ENCODE assay signal across 8 cellular contexts in the genomic region with DNA sequence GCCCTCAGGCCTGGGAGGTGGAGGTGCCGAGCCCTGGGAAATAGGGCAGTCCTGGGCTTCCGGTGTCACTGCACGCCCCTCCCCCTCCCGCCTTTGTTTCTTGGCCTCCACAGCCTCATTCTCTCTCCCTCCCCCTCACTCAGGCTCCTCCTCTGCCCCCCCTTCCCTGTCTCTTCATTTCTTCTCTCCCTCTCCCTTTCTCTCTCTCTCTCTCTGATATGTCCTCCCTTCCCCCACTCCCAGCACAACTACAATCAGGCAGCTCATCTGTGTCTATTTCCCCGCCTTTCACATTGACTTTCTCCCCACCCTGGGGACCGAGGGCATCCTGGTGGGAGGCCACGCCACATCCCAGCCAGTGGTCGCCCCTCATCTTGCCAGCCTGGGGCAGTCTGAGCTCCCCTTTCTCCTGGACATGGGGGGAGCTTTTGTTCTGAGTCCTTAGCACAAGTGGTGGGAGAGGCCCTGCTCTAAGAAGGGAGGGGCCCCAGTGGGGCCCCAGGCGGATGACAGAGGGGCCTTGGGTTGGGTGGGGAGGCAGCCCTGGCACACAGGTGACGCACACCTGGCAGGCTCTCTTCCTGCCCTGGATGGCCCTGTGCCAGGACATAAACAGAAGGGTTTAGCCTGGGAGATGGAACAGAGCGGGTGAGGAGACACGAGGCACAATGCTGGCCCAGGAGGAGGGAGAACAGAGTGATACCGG. TPM values are rescaled to one million over a fixed set of nuclear protein-coding genes. Genes with fewer than 3 reads are reported as not detected.
DNase-seq lines count a peak whose midpoint lies in the region; ATAC-seq and TF ChIP-seq lines count a peak whose summit lies in the region.

No MANE protein-coding gene starts in this region.

- H3K23ac ChIP-seq in neuronal stem cell (ENCODE audit: low read depth, low read length, poor library complexity), result no peak overlapping the region

- WGBS in neuronal stem cell (ENCODE audit: extremely low coverage in 2 of 2, insufficient read length in 2 of 2, insufficient replicate concordance in 1 of 2), 2 donors, result no CpG with 5 or more reads among the region's 13 CpGs

- H3K4ac ChIP-seq in neuronal stem cell (ENCODE audit: low read length), result peak overlapping the region; percentile 81

- H3K4me3 ChIP-seq in A673 (ENCODE audit: low read depth, low read length, poor library complexity, severe bottlenecking) (no peak overlapping the region), neuronal stem cell (ENCODE audit: low read length in 2 of 2) (no peak overlapping the region)

- TF ChIP-seq CTCF in A673 (conservative IDR thresholded peaks at IDR 0.05; ENCODE audit: low read depth, low read length), result no peak

- intact Hi-C loops in A673 (cut with micrococcal nuclease; ENCODE audit: unreplicated experiment), result no loop called here

- peak overlapping the region; percentile 68 for H2AFZ ChIP-seq in neuronal stem cell (ENCODE audit: low read length)

- peak overlapping the region; percentile 11 for H2BK15ac ChIP-seq in neuronal stem cell (ENCODE audit: low read length)

- no peak overlapping the region for H3K27ac ChIP-seq in A673 (ENCODE audit: low read depth, low read length, poor library complexity, severe bottlenecking)
- peak overlapping the region; percentile 81 for H3K27ac ChIP-seq in epithelial cell of prostate
- peak overlapping the region; percentile 62 for H3K27ac ChIP-seq in neuronal stem cell (replicated peaks; ENCODE audit: low read length)

- H3K79me1 ChIP-seq in neuronal stem cell (ENCODE audit: low read depth, low read length), result peaks cover 22% of the 10 kb centered on the region

- peak overlapping the region; percentile 99 for H2AK5ac ChIP-seq in neuronal stem cell (ENCODE audit: low read depth, low read length)

- DNase-seq in A673 (ENCODE audit: low spot score) (peak; percentile 29), NCI-H1436 treated with DMSO at 0.1 percent for 48 hours (lab: John Stamatoyannopoulos, UW) (peak; percentile 46), epithelial cell of prostate (ENCODE audit: low read depth, low spot score) (peak; percentile 45), neuronal stem cell (ENCODE audit: low spot score) (peak; percentile 52), NAMALWA (ENCODE audit: low spot score) (no peak), kidney glomerular epithelial cell (lab: John Stamatoyannopoulos, UW) (no peak)
- peak; percentile 55 for DNase-seq in activated CD4-positive, CD25-positive, alpha-beta regulatory T cell treated with anti-CD3 and anti-CD28 coated beads, Interleukin-2, amount 50 U/mL, for 72 hours

- peaks cover 7% of the 10 kb centered on the region for H3K4me1 ChIP-seq in A673 (ENCODE audit: insufficient read depth, low read length, poor library complexity, severe bottlenecking)
- H3K4me1 ChIP-seq in neuronal stem cell (ENCODE audit: control insufficient read depth in 2 of 2, insufficient read depth in 1 of 2, low read depth in 1 of 2, low read length in 2 of 2), result peaks cover 30 to 37% of the 10 kb centered on the region in 2 donors

- peak overlapping the region; percentile 78 for H3K9ac ChIP-seq in neuronal stem cell (ENCODE audit: low read depth, low read length, poor library complexity)

- peak overlapping the region; percentile 89 for H4K91ac ChIP-seq in neuronal stem cell (ENCODE audit: low read depth, low read length, poor library complexity)

- peak overlapping the region; percentile 97 for H2BK120ac ChIP-seq in neuronal stem cell (ENCODE audit: low read depth, low read length)

- no peaks in the 10 kb centered on the region for H3K9me3 ChIP-seq in A673 (ENCODE audit: low read depth, low read length, poor library complexity, severe bottlenecking)
- H3K9me3 ChIP-seq in neuronal stem cell (replicated peaks in 1 of 2; ENCODE audit: control insufficient read depth in 2 of 2, insufficient read depth in 1 of 2, low read depth in 1 of 2, low read length in 2 of 2), result peaks cover 0 to 3% of the 10 kb centered on the region in 2 donors

- ATAC-seq in HG03460 (IDR thresholded peaks at IDR 0.05; ENCODE audit: unreplicated experiment), result no peak

- H3K14ac ChIP-seq in neuronal stem cell (ENCODE audit: low read length), result peak overlapping the region; percentile 83

- no peaks in the 10 kb centered on the region for H3K27me3 ChIP-seq in A673 (replicated peaks; ENCODE audit: insufficient read depth, low read depth, low read length, poor library complexity)
- H3K27me3 ChIP-seq in neuronal stem cell (ENCODE audit: control insufficient read depth in 3 of 3, insufficient read depth in 3 of 3, low read depth in 1 of 3, low read length in 3 of 3), result no peaks in the 10 kb centered on the region

- CTCF ChIA-PET in A673 (lab: Charles Lee), result no interaction called here

- BruUV-seq in A673 (replicated peaks; lab: Mats Ljungman, UMichigan), result no TSS peak

- peak overlapping the region; percentile 94 for H3K18ac ChIP-seq in neuronal stem cell (ENCODE audit: low read length)

- H4K8ac ChIP-seq in neuronal stem cell (ENCODE audit: low read depth, low read length), result peak overlapping the region; percentile 66

- no peak overlapping the region for H3K4me2 ChIP-seq in neuronal stem cell (ENCODE audit: insufficient read depth, low read length, poor library complexity, severe bottlenecking)

- peak overlapping the region; percentile 83 for H2BK5ac ChIP-seq in neuronal stem cell (ENCODE audit: low read length)

- H2BK12ac ChIP-seq in neuronal stem cell (ENCODE audit: low read length), result peak overlapping the region; percentile 97

- POLR2A ChIA-PET in A673 (lab: Charles Lee; ENCODE audit: low non-redundant PET), result no interaction called here

- H3K36me3 ChIP-seq in A673 (ENCODE audit: insufficient read depth, low read length, poor library complexity, severe bottlenecking), result no peaks in the 10 kb centered on the region
- H3K36me3 ChIP-seq in neuronal stem cell (replicated peaks in 1 of 2; ENCODE audit: control insufficient read depth in 2 of 2, insufficient read depth in 2 of 2, low read length in 2 of 2), result peaks cover 2 to 4% of the 10 kb centered on the region in 2 donors

RNA-seq across cellular contexts. Expression of a gene that starts 40.1 kb away (rescaled TPM):
- 99.0 and 120 TPM in 2 replicates for total RNA-seq in A673 (2021)
- 111 TPM for polyA plus RNA-seq in neuronal stem cell (2013, experiment 1 of 2)
- polyA plus RNA-seq in neuronal stem cell (2013, experiment 2 of 2), result 110 TPM

Comparison
In these comparisons a context has a peak if more than half of its experiments do, and no peak if none do; other contexts are left out.
1. DNase-seq: peak in A673 (single experiment), NCI-H1436 treated with DMSO at 0.1 percent for 48 hours (single experiment), activated CD4-positive, CD25-positive, alpha-beta regulatory T cell treated with anti-CD3 and anti-CD28 coated beads, Interleukin-2, amount 50 U/mL, for 72 hours (single experiment), epithelial cell of prostate (single experiment) and neuronal stem cell (single experiment); none in NAMALWA (single experiment) and kidney glomerular epithelial cell (single experiment).